Comparison of ENCODE assay signal across 1 cellular context in genomic region chr10:126090911-126091728, GRCh38.
A peak's percentile ranks its signal among the peaks of the same experiment; 100 is the strongest.
TF ChIP-seq lines count a peak whose summit lies in the region.

No MANE protein-coding gene starts in this region.

TF ChIP-seq in IMR-90, 13 proteins besides CTCF, POLR2A, EP300 and RAD21:
- TF ChIP-seq FOS (IDR thresholded peaks at IDR 0.05; ENCODE audit: low read depth, low read length) (0 out of 2 replicates have a peak, but pooled peaks have one; percentile 7), CEBPB (IDR thresholded peaks at IDR 0.05; ENCODE audit: low read depth, low read length) (no peak), SMC3 (IDR thresholded peaks at IDR 0.05; ENCODE audit: low read depth, low read length) (no peak), ELK1 (IDR thresholded peaks at IDR 0.05; ENCODE audit: borderline replicate concordance, low read depth, low read length) (no peak), MAFK (IDR thresholded peaks at IDR 0.05; ENCODE audit: low read depth, low read length) (peak; percentile 86), USF2 (IDR thresholded peaks at IDR 0.05; ENCODE audit: low read depth, low read length) (no peak), MXI1 (IDR thresholded peaks at IDR 0.05; ENCODE audit: borderline replicate concordance, low read depth, low read length) (no peak), CHD1 (IDR thresholded peaks at IDR 0.05; ENCODE audit: low read depth, low read length) (no peak), MAZ (IDR thresholded peaks at IDR 0.05; ENCODE audit: borderline replicate concordance, low read depth, low read length) (no peak), NFE2L2 (IDR thresholded peaks at IDR 0.05; ENCODE audit: low read depth, low read length) (peak; percentile 61), RFX5 (IDR thresholded peaks at IDR 0.05; ENCODE audit: low read depth, low read length) (no peak), BHLHE40 (IDR thresholded peaks at IDR 0.05; ENCODE audit: low read depth, low read length) (no peak), RCOR1 (IDR thresholded peaks at IDR 0.05; ENCODE audit: insufficient replicate concordance, low read length) (no peak)
TF ChIP-seq in IMR-90: peak in this region for 3.
